In genomic region chr6:110814488-110815259, GRCh38 we compare ENCODE assay signal across 1 cellular context.
TF ChIP-seq lines count a peak whose summit lies in the region.

No MANE protein-coding gene starts in this region.

TF ChIP-seq in H1, 55 proteins besides CTCF, POLR2A, EP300 and RAD21 (continued from another document):
- no peak for TF ChIP-seq SP2 (IDR thresholded peaks at IDR 0.05; ENCODE audit: low read length)
- TF ChIP-seq EGR1 (IDR thresholded peaks at IDR 0.05; ENCODE audit: borderline replicate concordance, low read depth, low read length): 0 out of 2 replicates have a peak, but pooled peaks have one; percentile 45
- TF ChIP-seq SP4 (IDR thresholded peaks at IDR 0.05; ENCODE audit: low read length): no peak
- TF ChIP-seq JUN (IDR thresholded peaks at IDR 0.05; ENCODE audit: low read depth, low read length): no peak
- no peak for TF ChIP-seq TCF12 (IDR thresholded peaks at IDR 0.05; ENCODE audit: low read depth, low read length)
- peak; percentile 22 for TF ChIP-seq ASH2L (IDR thresholded peaks at IDR 0.05; ENCODE audit: low read length)
- TF ChIP-seq SIN3A (conservative IDR thresholded peaks at IDR 0.05 in 1 of 2, IDR thresholded peaks at IDR 0.05 in 1 of 2; ENCODE audit: low read depth in 1 of 2, low read length in 2 of 2): no peak
- TF ChIP-seq HDAC6 (IDR thresholded peaks at IDR 0.05; ENCODE audit: low read depth, low read length): no peak
- TF ChIP-seq KDM1A (IDR thresholded peaks at IDR 0.05; ENCODE audit: borderline replicate concordance, low read length): no peak
- TF ChIP-seq BACH1 (IDR thresholded peaks at IDR 0.05; ENCODE audit: low read length): no peak
- peak; percentile 93 for TF ChIP-seq KDM4A (IDR thresholded peaks at IDR 0.05; ENCODE audit: low read depth, low read length, severe bottlenecking)
- TF ChIP-seq SUZ12 (IDR thresholded peaks at IDR 0.05; ENCODE audit: low read length): peak; percentile 33; the same call in 1 of the 2 replicates
- TF ChIP-seq E2F6 (IDR thresholded peaks at IDR 0.05): no peak
- no peak for TF ChIP-seq POU5F1 (IDR thresholded peaks at IDR 0.05; ENCODE audit: low read depth, low read length)
- no peak for TF ChIP-seq SAP30 (IDR thresholded peaks at IDR 0.05; ENCODE audit: insufficient read depth, insufficient replicate concordance, low read length)
- TF ChIP-seq SP1 (IDR thresholded peaks at IDR 0.05; ENCODE audit: low read depth, low read length): no peak
- peak; percentile 63 for TF ChIP-seq POLR2AphosphoS5 (IDR thresholded peaks at IDR 0.05; ENCODE audit: low read depth, low read length)
- TF ChIP-seq TAF1 (IDR thresholded peaks at IDR 0.05; ENCODE audit: low read depth, low read length): peak; percentile 37; the same call in 1 of the 2 replicates
- TF ChIP-seq CBX8 (IDR thresholded peaks at IDR 0.05; ENCODE audit: borderline replicate concordance, low read depth, low read length): no peak
- no peak for TF ChIP-seq CHD1 (IDR thresholded peaks at IDR 0.05; ENCODE audit: low read depth, low read length)
- no peak for TF ChIP-seq SIRT6 (IDR thresholded peaks at IDR 0.05; ENCODE audit: low read length)
- no peak for TF ChIP-seq CHD7 (IDR thresholded peaks at IDR 0.05; ENCODE audit: insufficient replicate concordance, low read length)
- no peak for TF ChIP-seq BRCA1 (IDR thresholded peaks at IDR 0.05; ENCODE audit: low read depth, low read length)
- peak; percentile 77; the same call in 1 of the 2 replicates for TF ChIP-seq RBBP5 (IDR thresholded peaks at IDR 0.05; ENCODE audit: borderline replicate concordance, low read depth, low read length)
- no peak for TF ChIP-seq FOSL1 (IDR thresholded peaks at IDR 0.05; ENCODE audit: insufficient read depth, low read depth, low read length)
- TF ChIP-seq ZNF274 (IDR thresholded peaks at IDR 0.05; ENCODE audit: borderline replicate concordance, extremely low read depth, low read length): no peak
- no peak for TF ChIP-seq YY1 (IDR thresholded peaks at IDR 0.05; ENCODE audit: low read depth, low read length)
- TF ChIP-seq MAX (IDR thresholded peaks at IDR 0.05): no peak
- 0 out of 4 replicates have a peak, but pooled peaks of 1 of the 2 experiments have one; percentile 8 for TF ChIP-seq HDAC2 (IDR thresholded peaks at IDR 0.05; ENCODE audit: borderline replicate concordance in 1 of 2, low read depth in 2 of 2, low read length in 2 of 2)
- TF ChIP-seq EZH2 (IDR thresholded peaks at IDR 0.05; ENCODE audit: low read depth, low read length, severe bottlenecking): no peak
- no peak for TF ChIP-seq CTBP2 (IDR thresholded peaks at IDR 0.05; ENCODE audit: borderline replicate concordance, insufficient read depth, insufficient read length, low read length)
